19 cellular contexts compared by ENCODE assay signal in genomic region chr18:63005306-63005705, GRCh38.
DNase-seq lines count a peak whose midpoint lies in the region; ATAC-seq and TF ChIP-seq lines count a peak whose summit lies in the region.
"Had no signal": no experiment of that assay in that cellular context is flagged by ENCODE, and none has a peak within 500 bp of the region (broad histone marks: within the 10 kb centered on the region; RNA-seq: fewer than 3 reads in every experiment).

No MANE protein-coding gene starts in this region.

- H3K27me3 Mint-ChIP-seq in neural progenitor cell (ENCODE audit: insufficient read depth, low read depth): peaks cover 5% of the 10 kb centered on the region

- H3F3A ChIP-seq in neural progenitor cell (ENCODE audit: low read depth): no peaks in the 10 kb centered on the region

- no peaks in the 10 kb centered on the region for H3K79me2 ChIP-seq in neural progenitor cell (ENCODE audit: low read depth)

- H3K27me3 ChIP-seq in neural progenitor cell: no peaks in the 10 kb centered on the region
- no peaks in the 10 kb centered on the region for H3K27me3 ChIP-seq in spleen (replicated peaks in 1 of 7)
- H3K27me3 ChIP-seq in upper lobe of right lung: no peaks in the 10 kb centered on the region

- intact Hi-C loops in cardiac septum (cut with DNase I): no loop called here
- intact Hi-C loops in left cardiac atrium (cut with DNase I): no loop called here
- intact Hi-C loops in spleen (cut with DNase I; ENCODE audit: low total_unique reads): no loop called here
- intact Hi-C loops in upper lobe of right lung (cut with DNase I): no loop called here

- TF ChIP-seq CTCF in neural progenitor cell (IDR thresholded peaks at IDR 0.05) (no peak), spleen (IDR thresholded peaks at IDR 0.05 in 8 of 11, conservative IDR thresholded peaks at IDR 0.05 in 3 of 11) (no peak), upper lobe of right lung (IDR thresholded peaks at IDR 0.05) (no peak)

- H3K9ac ChIP-seq in neural progenitor cell: no peak overlapping the region
- H3K9ac ChIP-seq: GM23248 had no signal

- H3K4me1 Mint-ChIP-seq in neural progenitor cell: no peaks in the 10 kb centered on the region
- H3K4me1 Mint-ChIP-seq: CD14-positive monocyte; CD4-positive, alpha-beta memory T cell had no signal

- H3K27ac Mint-ChIP-seq in neural progenitor cell: no peak overlapping the region
- H3K27ac Mint-ChIP-seq: CD14-positive monocyte had no signal

- 79 to 89% (median 82%) methylated on average over 8 of the region's 8 CpGs for WGBS in spleen, 5 donors

- no peak overlapping the region for H3K27ac ChIP-seq in neural progenitor cell
- H3K27ac ChIP-seq in spleen: no peak overlapping the region
- H3K27ac ChIP-seq in upper lobe of right lung: no peak overlapping the region
- H3K27ac ChIP-seq: 22Rv1, A549, GM23248, HL-60 had no signal

- no peak overlapping the region for H2AFZ ChIP-seq in neural progenitor cell (replicated peaks)
- H2AFZ ChIP-seq: GM23248 had no signal

- H3K4me3 Mint-ChIP-seq in neural progenitor cell: peak overlapping the region; percentile 38
- H3K4me3 Mint-ChIP-seq: CD14-positive monocyte; CD4-positive, alpha-beta memory T cell had no signal

- TF ChIP-seq POLR2A in spleen (IDR thresholded peaks at IDR 0.05): no peak

- H3K4me1 ChIP-seq in neural progenitor cell: no peaks in the 10 kb centered on the region
- H3K4me1 ChIP-seq in spleen: no peaks in the 10 kb centered on the region
- H3K4me1 ChIP-seq in upper lobe of right lung: no peaks in the 10 kb centered on the region
- H3K4me1 ChIP-seq: A549 had no signal

- H3K9me3 ChIP-seq in neural progenitor cell (ENCODE audit: low read depth) (no peaks in the 10 kb centered on the region), spleen (no peaks in the 10 kb centered on the region), upper lobe of right lung (no peaks in the 10 kb centered on the region)
- H3K9me3 ChIP-seq: A549, HAP-1 had no signal

- H3K36me3 ChIP-seq in neural progenitor cell: no peaks in the 10 kb centered on the region
- no peaks in the 10 kb centered on the region for H3K36me3 ChIP-seq in spleen
- H3K36me3 ChIP-seq in upper lobe of right lung: no peaks in the 10 kb centered on the region
- H3K36me3 ChIP-seq: HAP-1 had no signal

- H3K4me2 ChIP-seq in neural progenitor cell: no peak overlapping the region
- H3K4me2 ChIP-seq: A549 had no signal

- H3K9me3 Mint-ChIP-seq in neural progenitor cell: no peaks in the 10 kb centered on the region
- H3K9me3 Mint-ChIP-seq: CD4-positive, alpha-beta memory T cell had no signal

- H4K20me1 ChIP-seq in neural progenitor cell (ENCODE audit: low read depth): no peaks in the 10 kb centered on the region

- no peaks in the 10 kb centered on the region for H3K36me3 Mint-ChIP-seq in neural progenitor cell
- H3K36me3 Mint-ChIP-seq: CD14-positive monocyte; CD4-positive, alpha-beta memory T cell had no signal

- peak; percentile 63 for DNase-seq in cardiac septum (ENCODE audit: low spot score)
- no peak for DNase-seq in left cardiac atrium
- no peak for DNase-seq in neural progenitor cell (ENCODE audit: low spot score)
- DNase-seq in spleen: peak; percentile 50
- no peak for DNase-seq in upper lobe of right lung
- DNase-seq in NCI-H526 (lab: John Stamatoyannopoulos, UW): no peak
- DNase-seq in NCI-H1048 (lab: John Stamatoyannopoulos, UW): no peak
- DNase-seq: AML-193; CD4-positive, alpha-beta memory T cell; DMS79 treated with DMSO at 0.1 percent for 48 hours; GF-D8; GM23248; IMR-90 had no signal

- ATAC-seq in left cardiac atrium (no peak), upper lobe of right lung (peak; percentile 13), GM19397 (IDR thresholded peaks at IDR 0.05; ENCODE audit: unreplicated experiment) (no peak)
- ATAC-seq: A549 had no signal

- no peak overlapping the region for H3K4me3 ChIP-seq in neural progenitor cell
- no peak overlapping the region for H3K4me3 ChIP-seq in spleen
- H3K4me3 ChIP-seq in upper lobe of right lung: no peak overlapping the region
- H3K4me3 ChIP-seq: A549, GM23248, HAP-1 had no signal

Comparison
In these comparisons a context has a peak if more than half of its experiments do, and no peak if none do; other contexts are left out.
1. DNase-seq: peak in cardiac septum (single experiment) and spleen (single experiment); none in left cardiac atrium (single experiment), neural progenitor cell (single experiment), upper lobe of right lung (single experiment), NCI-H526 (0 of 2) and NCI-H1048 (single experiment).